In genomic region chr7:138970979-138971378, GRCh38 we compare ENCODE assay signal across 2 cellular contexts.
TF ChIP-seq lines count a peak whose summit lies in the region.

No MANE protein-coding gene starts in this region.

TF ChIP-seq in HEK293, 187 proteins besides CTCF, POLR2A, EP300 and RAD21 (continued from another document):
- TF ChIP-seq ZNF426 (tag by site-specific recombination; IDR thresholded peaks at IDR 0.05): no peak
- no peak for TF ChIP-seq ZNF302 (tag by site-specific recombination; IDR thresholded peaks at IDR 0.05; ENCODE audit: low read depth)
- TF ChIP-seq ZNF121 (tag by site-specific recombination; IDR thresholded peaks at IDR 0.05): no peak
- TF ChIP-seq ZNF830 (tag by site-specific recombination; IDR thresholded peaks at IDR 0.05; ENCODE audit: low read depth): no peak
- peak; percentile 44 for TF ChIP-seq EGR2 (tag by site-specific recombination; IDR thresholded peaks at IDR 0.05; ENCODE audit: low read depth)

TF ChIP-seq in H1, 55 proteins besides CTCF, POLR2A, EP300 and RAD21:
- no peak for TF ChIP-seq E2F6 (IDR thresholded peaks at IDR 0.05)
- TF ChIP-seq CBX5 (IDR thresholded peaks at IDR 0.05; ENCODE audit: low read depth, low read length): no peak
- no peak for TF ChIP-seq TBP (IDR thresholded peaks at IDR 0.05; ENCODE audit: low read depth, low read length)
- TF ChIP-seq SAP30 (IDR thresholded peaks at IDR 0.05; ENCODE audit: insufficient read depth, insufficient replicate concordance, low read length): no peak
- TF ChIP-seq CHD1 (IDR thresholded peaks at IDR 0.05; ENCODE audit: low read depth, low read length): no peak
- TF ChIP-seq RFX5 (IDR thresholded peaks at IDR 0.05; ENCODE audit: borderline replicate concordance, low read depth, low read length): no peak
- TF ChIP-seq MAFK (IDR thresholded peaks at IDR 0.05; ENCODE audit: low read depth, low read length): no peak
- TF ChIP-seq ZNF274 (IDR thresholded peaks at IDR 0.05; ENCODE audit: borderline replicate concordance, extremely low read depth, low read length): no peak
- no peak for TF ChIP-seq GABPA (IDR thresholded peaks at IDR 0.05; ENCODE audit: borderline replicate concordance, insufficient read depth, low read length)
- TF ChIP-seq SIRT6 (IDR thresholded peaks at IDR 0.05; ENCODE audit: low read length): no peak
- no peak for TF ChIP-seq ASH2L (IDR thresholded peaks at IDR 0.05; ENCODE audit: low read length)
- no peak for TF ChIP-seq GTF2F1 (IDR thresholded peaks at IDR 0.05; ENCODE audit: borderline replicate concordance, low read depth, low read length)
- no peak for TF ChIP-seq ATF3 (IDR thresholded peaks at IDR 0.05; ENCODE audit: insufficient read depth, low read depth, low read length)
- no peak for TF ChIP-seq POLR2AphosphoS5 (IDR thresholded peaks at IDR 0.05; ENCODE audit: low read depth, low read length)
- TF ChIP-seq HDAC2 (IDR thresholded peaks at IDR 0.05; ENCODE audit: borderline replicate concordance in 1 of 2, low read depth in 2 of 2, low read length in 2 of 2): no peak
- TF ChIP-seq BCL11A (IDR thresholded peaks at IDR 0.05; ENCODE audit: low read depth in 2 of 2, low read length in 2 of 2): no peak
- TF ChIP-seq EGR1 (IDR thresholded peaks at IDR 0.05; ENCODE audit: borderline replicate concordance, low read depth, low read length): no peak
